28 cellular contexts compared by ENCODE assay signal in genomic region chr1:86760199-86760598, GRCh38.
"Had no signal": no experiment of that assay in that cellular context is flagged by ENCODE, and none has a peak within 500 bp of the region (broad histone marks: within the 10 kb centered on the region; RNA-seq: fewer than 3 reads in every experiment).

No MANE protein-coding gene starts in this region.

- DNase-seq: colonic mucosa; cortex of kidney; dermis blood vessel endothelial cell; dorsolateral prefrontal cortex; effector CD4-positive, alpha-beta T cell; effector CD8-positive, alpha-beta T cell; effector memory CD4-positive, alpha-beta T cell; effector memory CD8-positive, alpha-beta T cell; endodermal cell; erythroblast; esophagus squamous epithelium; foreskin fibroblast; foreskin keratinocyte; foreskin melanocyte; gastrocnemius medialis; glutamatergic neuron; head of caudate nucleus; heart left ventricle; heart right ventricle had no signal

- H3K4me1 ChIP-seq: colonic mucosa, esophagus muscularis mucosa, esophagus squamous epithelium, foreskin keratinocyte, gastrocnemius medialis, gastroesophageal sphincter had no signal

- H3K27ac ChIP-seq: colonic mucosa, coronary artery, dorsolateral prefrontal cortex, epithelial cell of prostate, esophagus muscularis mucosa, esophagus squamous epithelium, foreskin keratinocyte, gastrocnemius medialis, gastroesophageal sphincter, heart left ventricle, heart right ventricle had no signal

- FAIRE-seq: colon, endometrium, endothelial cell of umbilical vein, frontal cortex had no signal

- H3K9me3 ChIP-seq: colonic mucosa, esophagus muscularis mucosa, esophagus squamous epithelium, gastrocnemius medialis, gastroesophageal sphincter had no signal

- H3K27me3 ChIP-seq: colonic mucosa, esophagus squamous epithelium, foreskin keratinocyte, gastrocnemius medialis, heart left ventricle, heart right ventricle had no signal

- ATAC-seq: effector memory CD8-positive, alpha-beta T cell; esophagus mucosa; foreskin keratinocyte; gastrocnemius medialis; gastroesophageal sphincter; heart left ventricle; heart right ventricle had no signal

- H3K4me3 ChIP-seq: colonic mucosa, coronary artery, dorsolateral prefrontal cortex, esophagus muscularis mucosa, esophagus squamous epithelium, gastrocnemius medialis, gastroesophageal sphincter, heart left ventricle, heart right ventricle had no signal

- H3K36me3 ChIP-seq: colonic mucosa, esophagus muscularis mucosa, esophagus squamous epithelium, gastrocnemius medialis, gastroesophageal sphincter, heart left ventricle, heart right ventricle had no signal
